Comparison of ENCODE assay signal across 4 cellular contexts in the genomic region with DNA sequence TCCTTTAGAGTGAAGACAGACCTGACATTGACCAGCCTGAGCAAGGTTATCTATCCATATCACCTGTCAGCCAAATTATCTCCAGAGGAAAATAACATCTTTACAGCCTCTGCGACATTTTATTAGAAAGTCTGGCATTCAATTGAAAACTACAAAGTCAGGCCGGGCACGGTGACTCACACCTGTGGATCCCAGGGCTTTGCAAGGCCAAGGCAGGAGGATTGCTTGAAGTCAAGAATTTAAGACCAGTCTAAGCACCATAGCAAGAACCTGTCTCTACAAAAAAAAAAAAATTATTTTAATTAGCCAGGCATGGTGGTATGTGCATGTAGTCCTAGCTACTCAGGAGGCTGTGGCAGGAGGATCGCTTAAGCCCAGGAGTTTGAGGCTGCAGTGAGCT.
"Had no signal": no experiment of that assay in that cellular context is flagged by ENCODE, and none has a peak within 500 bp of the region (broad histone marks: within the 10 kb centered on the region; RNA-seq: fewer than 3 reads in every experiment).

No MANE protein-coding gene starts in this region.

- H3K4me1 ChIP-seq: HAP-1 had no signal

- H3K27ac ChIP-seq: GM23248 had no signal

- H3K9me3 ChIP-seq: HAP-1 had no signal

- H3K4me3 ChIP-seq: GM23248, HAP-1, K562 had no signal

- DNase-seq: GOT3 had no signal

- H3K36me3 ChIP-seq: HAP-1 had no signal
